Comparison of ENCODE assay signal across 10 cellular contexts in the genomic region with DNA sequence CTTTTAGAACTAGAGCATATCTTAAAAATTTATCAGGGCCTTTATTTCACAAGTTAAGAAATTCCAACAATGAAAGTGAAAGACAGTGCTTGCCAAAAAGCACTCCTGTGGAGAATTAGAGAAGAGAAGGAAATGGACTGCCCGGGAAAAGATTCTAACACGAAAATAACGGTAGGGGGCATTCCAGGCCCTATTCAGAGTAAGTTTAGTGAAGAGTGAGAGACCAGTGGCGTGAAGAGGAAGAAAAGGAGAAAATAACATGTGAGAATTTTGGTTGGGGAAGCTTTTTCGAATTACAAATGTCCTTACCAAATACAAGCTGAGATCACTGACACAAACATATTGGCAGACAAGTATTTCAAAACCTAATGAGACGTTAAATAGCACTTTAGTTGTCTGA. TPM values are rescaled to one million over a fixed set of nuclear protein-coding genes. Genes with fewer than 3 reads are reported as not detected.
DNase-seq lines count a peak whose midpoint lies in the region; TF ChIP-seq lines count a peak whose summit lies in the region.
"Had no signal": no experiment of that assay in that cellular context is flagged by ENCODE, and none has a peak within 500 bp of the region (broad histone marks: within the 10 kb centered on the region; RNA-seq: fewer than 3 reads in every experiment).

No MANE protein-coding gene starts in this region.

- H3K36me3 ChIP-seq in DOHH2 (ENCODE audit: control insufficient read depth, low read length) (peaks cover 19% of the 10 kb centered on the region), NT2/D1 (ENCODE audit: insufficient read depth, insufficient read length, low read length) (peaks cover 19% of the 10 kb centered on the region), colonic mucosa (no peaks in the 10 kb centered on the region)

- no peaks in the 10 kb centered on the region for H3K4me1 ChIP-seq in DOHH2 (ENCODE audit: control insufficient read depth, low read length)
- H3K4me1 ChIP-seq in NT2/D1 (ENCODE audit: insufficient read depth, insufficient read length), result no peaks in the 10 kb centered on the region
- no peaks in the 10 kb centered on the region for H3K4me1 ChIP-seq in colonic mucosa
- H3K4me1 ChIP-seq: gastroesophageal sphincter had no signal

- no peaks in the 10 kb centered on the region for H3K36me3 Mint-ChIP-seq in neural crest cell (ENCODE audit: low read depth)

- H3K4me3 Mint-ChIP-seq in neural crest cell, result no peak overlapping the region
- H3K4me3 Mint-ChIP-seq: stimulated activated naive CD8-positive, alpha-beta T cell treated with anti-CD3 and anti-CD28 coated beads, Interleukin-15, Interleukin-2, amounts not matched to agents 100 ng/mL and 50 ng/mL, for 24 hours had no signal

- TF ChIP-seq POLR2A in erythroblast (IDR thresholded peaks at IDR 0.05; ENCODE audit: low read length), result no peak

- no peaks in the 10 kb centered on the region for H4K20me1 ChIP-seq in DOHH2 (ENCODE audit: control insufficient read depth, insufficient read depth, low read depth, low read length)

- H3K9ac ChIP-seq in NT2/D1 (ENCODE audit: insufficient read length, low read depth), result no peak overlapping the region
- no peak overlapping the region for H3K9ac ChIP-seq in colonic mucosa (ENCODE audit: low read depth in 2 of 2, low read length in 2 of 2)

- no peak overlapping the region for H3K4me2 ChIP-seq in DOHH2 (ENCODE audit: low read length)

- H3K27me3 ChIP-seq in DOHH2 (ENCODE audit: control insufficient read depth, low read length) (no peaks in the 10 kb centered on the region), NT2/D1 (ENCODE audit: insufficient read depth, insufficient read length) (no peaks in the 10 kb centered on the region), colonic mucosa (no peaks in the 10 kb centered on the region)
- H3K27me3 ChIP-seq: gastroesophageal sphincter had no signal

- intact Hi-C loops in colonic mucosa (cut with DNase I), result no loop called here

- H3K27me3 Mint-ChIP-seq in neural crest cell (ENCODE audit: low read depth), result no peaks in the 10 kb centered on the region
- H3K27me3 Mint-ChIP-seq: stimulated activated naive CD8-positive, alpha-beta T cell treated with anti-CD3 and anti-CD28 coated beads, Interleukin-15, Interleukin-2, amounts not matched to agents 100 ng/mL and 50 ng/mL, for 24 hours had no signal

- H3K4me1 Mint-ChIP-seq in neural crest cell, result peaks cover 5% of the 10 kb centered on the region

- DNase-seq in NT2/D1 (ENCODE audit: low read depth, low spot score) (peak; percentile 89), erythroblast (lab: John Stamatoyannopoulos, UW) (peak; percentile 36 to 41), neural crest cell (ENCODE audit: low read depth, low spot score) (peak; percentile 25), NCI-H187 (lab: John Stamatoyannopoulos, UW) (no peak), colonic mucosa (no peak), NCI-H748 treated with DMSO at 0.1 percent for 48 hours (lab: John Stamatoyannopoulos, UW) (no peak)
- no peak for DNase-seq in stimulated activated CD4-positive, alpha-beta T cell treated with anti-CD3 and anti-CD28 coated beads, Interleukin-2, amount 100 ng/mL, for 48 hours

- peak; percentile 50 for TF ChIP-seq CTCF in DOHH2 (IDR thresholded peaks at IDR 0.05; ENCODE audit: low read depth, low read length, poor library complexity, severe bottlenecking)
- peak; percentile 60 for TF ChIP-seq CTCF in neural crest cell (conservative IDR thresholded peaks at IDR 0.05)
- TF ChIP-seq CTCF in colonic mucosa (IDR thresholded peaks at IDR 0.05), result no peak

- H3K4me3 ChIP-seq in DOHH2 (ENCODE audit: low read length), result no peak overlapping the region
- H3K4me3 ChIP-seq in NT2/D1 (ENCODE audit: insufficient read length, low read depth), result no peak overlapping the region
- H3K4me3 ChIP-seq in colonic mucosa, result no peak overlapping the region
- H3K4me3 ChIP-seq: gastroesophageal sphincter had no signal

- peaks cover 5% of the 10 kb centered on the region for H3F3A ChIP-seq in DOHH2 (ENCODE audit: control insufficient read depth, insufficient read depth)

- no peaks in the 10 kb centered on the region for H3K9me3 Mint-ChIP-seq in neural crest cell
- H3K9me3 Mint-ChIP-seq: stimulated activated naive CD8-positive, alpha-beta T cell treated with anti-CD3 and anti-CD28 coated beads, Interleukin-15, Interleukin-2, amounts not matched to agents 100 ng/mL and 50 ng/mL, for 24 hours had no signal

- H3K9me3 ChIP-seq in DOHH2 (ENCODE audit: control insufficient read depth, insufficient read depth, low read length), result no peaks in the 10 kb centered on the region
- no peaks in the 10 kb centered on the region for H3K9me3 ChIP-seq in NT2/D1 (ENCODE audit: insufficient read depth, low read length)
- no peaks in the 10 kb centered on the region for H3K9me3 ChIP-seq in colonic mucosa
- H3K9me3 ChIP-seq: gastroesophageal sphincter had no signal

- H3K27ac ChIP-seq in DOHH2 (ENCODE audit: low read depth, low read length) (no peak overlapping the region), colonic mucosa (no peak overlapping the region)
- H3K27ac ChIP-seq: gastroesophageal sphincter had no signal

- H3K9me2 ChIP-seq in DOHH2 (replicated peaks; ENCODE audit: control insufficient read depth, low read length), result no peaks in the 10 kb centered on the region

- no peaks in the 10 kb centered on the region for H3K79me2 ChIP-seq in DOHH2 (ENCODE audit: control insufficient read depth, low read length)

- H3K27ac Mint-ChIP-seq in neural crest cell (ENCODE audit: unreplicated experiment), result no peak overlapping the region
- H3K27ac Mint-ChIP-seq: stimulated activated naive CD8-positive, alpha-beta T cell treated with anti-CD3 and anti-CD28 coated beads, Interleukin-15, Interleukin-2, amounts not matched to agents 100 ng/mL and 50 ng/mL, for 24 hours had no signal

RNA-seq across cellular contexts. Expression of gene RBM34, which starts 38.4 kb away (rescaled TPM):
- total RNA-seq in neural crest cell (95.0 and 102 TPM in 2 replicates), colonic mucosa (10 to 100 TPM; 59.8 to 61.2 TPM)

Comparison
In these comparisons a context has a peak if more than half of its experiments do, and no peak if none do; other contexts are left out.
1. DNase-seq: peak in NT2/D1 (single experiment), erythroblast (2 of 2) and neural crest cell (single experiment); none in stimulated activated CD4-positive, alpha-beta T cell treated with anti-CD3 and anti-CD28 coated beads, Interleukin-2, amount 100 ng/mL, for 48 hours (0 of 2), NCI-H187 (0 of 2), colonic mucosa (single experiment) and NCI-H748 treated with DMSO at 0.1 percent for 48 hours (single experiment).